Comparison of ENCODE assay signal across 1 cellular context in genomic region chr5:160008877-160009590, GRCh38.
TF ChIP-seq lines count a peak whose summit lies in the region.

Gene TTC1, plus strand, starts transcription at chr5:160009139. Its CDS starts 1,390 bp downstream, at chr5:160010529.

TF ChIP-seq in HepG2, 621 proteins besides CTCF, POLR2A, EP300 and RAD21 (continued from another document and continues in another):
- TF ChIP-seq MTERF4 (CRISPR knock-in tag; IDR thresholded peaks at IDR 0.05) (no peak), DDIT3 (CRISPR knock-in tag; IDR thresholded peaks at IDR 0.05) (no peak), GLI4 (CRISPR knock-in tag; IDR thresholded peaks at IDR 0.05; ENCODE audit: borderline replicate concordance) (no peak), CENPT (CRISPR knock-in tag; IDR thresholded peaks at IDR 0.05; ENCODE audit: low read depth) (no peak), ARNT2 (CRISPR knock-in tag; IDR thresholded peaks at IDR 0.05; ENCODE audit: low read depth) (no peak), NR3C1 (CRISPR knock-in tag; IDR thresholded peaks at IDR 0.05) (no peak), MXI1 (IDR thresholded peaks at IDR 0.05; ENCODE audit: borderline replicate concordance, low read depth, low read length) (peak; percentile 27; the same call in 1 of the 3 replicates), GMEB1 (CRISPR knock-in tag; IDR thresholded peaks at IDR 0.05; ENCODE audit: borderline replicate concordance) (peak; percentile 78), ZNF766 (CRISPR knock-in tag; IDR thresholded peaks at IDR 0.05; ENCODE audit: borderline replicate concordance) (no peak), BATF2 (CRISPR knock-in tag; IDR thresholded peaks at IDR 0.05) (no peak), ZBTB14 (CRISPR knock-in tag; IDR thresholded peaks at IDR 0.05) (no peak), SIN3B (IDR thresholded peaks at IDR 0.05; ENCODE audit: low read length) (peak; percentile 64; the same call in 1 of the 2 replicates), EHMT2 (IDR thresholded peaks at IDR 0.05; ENCODE audit: borderline replicate concordance, low read depth, low read length) (no peak; the same call in 1 of the 2 replicates), MEIS1 (CRISPR knock-in tag; IDR thresholded peaks at IDR 0.05; ENCODE audit: borderline replicate concordance) (peak; percentile 24; the same call in 1 of the 2 replicates), ZNF614 (CRISPR knock-in tag; IDR thresholded peaks at IDR 0.05; ENCODE audit: borderline replicate concordance) (peak; percentile 16; the same call in 1 of the 2 replicates), ZFP91 (CRISPR knock-in tag; IDR thresholded peaks at IDR 0.05; ENCODE audit: borderline replicate concordance) (peak; percentile 67), HNRNPL (IDR thresholded peaks at IDR 0.05; ENCODE audit: low read depth, low read length) (no peak), PLSCR1 (CRISPR knock-in tag; IDR thresholded peaks at IDR 0.05; ENCODE audit: borderline replicate concordance) (no peak), ZNF513 (CRISPR knock-in tag; conservative IDR thresholded peaks at IDR 0.05) (0 out of 2 replicates have a peak, but pooled peaks have one; percentile 34), ZSCAN21 (CRISPR knock-in tag; IDR thresholded peaks at IDR 0.05; ENCODE audit: borderline replicate concordance) (peak; percentile 62; the same call in 1 of the 2 replicates), KLF15 (CRISPR knock-in tag; IDR thresholded peaks at IDR 0.05; ENCODE audit: borderline replicate concordance) (no peak), ZNF512B (CRISPR knock-in tag; IDR thresholded peaks at IDR 0.05; ENCODE audit: borderline replicate concordance) (no peak), ZNF850 (CRISPR knock-in tag; conservative IDR thresholded peaks at IDR 0.05) (no peak), RAD51 (IDR thresholded peaks at IDR 0.05; ENCODE audit: borderline replicate concordance) (no peak), CC2D1A (CRISPR knock-in tag; IDR thresholded peaks at IDR 0.05) (no peak), IKZF4 (CRISPR knock-in tag; IDR thresholded peaks at IDR 0.05; ENCODE audit: borderline replicate concordance, low read depth, not compliant biosample characterization) (peak; percentile 13), MLX (CRISPR knock-in tag; IDR thresholded peaks at IDR 0.05) (no peak), ZNF549 (CRISPR knock-in tag; IDR thresholded peaks at IDR 0.05) (no peak), DBP (CRISPR knock-in tag; IDR thresholded peaks at IDR 0.05; ENCODE audit: not compliant biosample characterization) (no peak), SAP130 (CRISPR knock-in tag; IDR thresholded peaks at IDR 0.05; ENCODE audit: low read depth) (peak; percentile 93), MTA1 (CRISPR knock-in tag; IDR thresholded peaks at IDR 0.05; ENCODE audit: borderline replicate concordance) (no peak), ZNF556 (CRISPR knock-in tag; IDR thresholded peaks at IDR 0.05; ENCODE audit: borderline replicate concordance) (no peak), TMF1 (CRISPR knock-in tag; IDR thresholded peaks at IDR 0.05; ENCODE audit: low read depth) (no peak), ZNF710 (CRISPR knock-in tag; IDR thresholded peaks at IDR 0.05; ENCODE audit: borderline replicate concordance) (no peak), MAFG (CRISPR knock-in tag; IDR thresholded peaks at IDR 0.05) (no peak), TFDP1 (CRISPR knock-in tag; IDR thresholded peaks at IDR 0.05; ENCODE audit: borderline replicate concordance) (no peak), CCAR2 (optimal IDR thresholded peaks at IDR 0.05; ENCODE audit: low read depth, low read length) (no peak), PHF20 (CRISPR knock-in tag; IDR thresholded peaks at IDR 0.05) (peak; percentile 95), ONECUT2 (CRISPR knock-in tag; IDR thresholded peaks at IDR 0.05) (no peak), MED13 (CRISPR knock-in tag; IDR thresholded peaks at IDR 0.05) (no peak), NR2F6 (IDR thresholded peaks at IDR 0.05) (no peak), NR2F6 (CRISPR knock-in tag; IDR thresholded peaks at IDR 0.05) (peak; percentile 36; the same call in 1 of the 2 replicates), CBX1 (IDR thresholded peaks at IDR 0.05; ENCODE audit: low read depth) (peak; percentile 42), ZNF547 (CRISPR knock-in tag; IDR thresholded peaks at IDR 0.05) (no peak)
